Comparison of ENCODE assay signal across 1 cellular context in genomic region chr20:63627129-63627699, GRCh38.
TF ChIP-seq lines count a peak whose summit lies in the region.

No MANE protein-coding gene starts in this region.

TF ChIP-seq in HEK293, 187 proteins besides CTCF, POLR2A, EP300 and RAD21 (continued from another document and continues in another):
- TF ChIP-seq ZNF26 (tag by site-specific recombination; IDR thresholded peaks at IDR 0.05) (no peak), PRDM6 (tag by site-specific recombination; IDR thresholded peaks at IDR 0.05) (no peak), HIC1 (tag by site-specific recombination; IDR thresholded peaks at IDR 0.05) (peak; percentile 81), ZNF426 (tag by site-specific recombination; IDR thresholded peaks at IDR 0.05) (no peak), PRDM1 (tag by site-specific recombination; IDR thresholded peaks at IDR 0.05) (no peak), ZNF350 (tag by site-specific recombination; IDR thresholded peaks at IDR 0.05) (no peak), ZNF645 (tag by site-specific recombination; IDR thresholded peaks at IDR 0.05) (no peak), GLI2 (tag by site-specific recombination; IDR thresholded peaks at IDR 0.05; ENCODE audit: borderline replicate concordance, low read depth) (no peak), ZNF16 (tag by site-specific recombination; IDR thresholded peaks at IDR 0.05; ENCODE audit: low read depth) (no peak), ZBTB20 (tag by site-specific recombination; IDR thresholded peaks at IDR 0.05) (peak; percentile 91), KLF8 (tag by site-specific recombination; IDR thresholded peaks at IDR 0.05) (peak; percentile 88; the same call in 1 of the 2 replicates), ZNF211 (tag by site-specific recombination; IDR thresholded peaks at IDR 0.05; ENCODE audit: low read depth) (no peak), ZBTB17 (tag by site-specific recombination; IDR thresholded peaks at IDR 0.05) (no peak), PRDM4 (tag by site-specific recombination; IDR thresholded peaks at IDR 0.05) (no peak), ZNF354C (tag by site-specific recombination; IDR thresholded peaks at IDR 0.05; ENCODE audit: borderline replicate concordance, low read depth) (no peak), ZNF549 (tag by site-specific recombination; IDR thresholded peaks at IDR 0.05) (no peak), ZNF449 (tag by site-specific recombination; IDR thresholded peaks at IDR 0.05) (peak; percentile 86), SCRT1 (tag by site-specific recombination; IDR thresholded peaks at IDR 0.05; ENCODE audit: borderline replicate concordance) (no peak; the same call in 1 of the 2 replicates), ZBTB26 (tag by site-specific recombination; optimal IDR thresholded peaks at IDR 0.05) (peak; percentile 96), ZNF398 (tag by site-specific recombination; IDR thresholded peaks at IDR 0.05) (no peak), ZNF560 (tag by site-specific recombination; IDR thresholded peaks at IDR 0.05; ENCODE audit: borderline replicate concordance) (no peak), KLF16 (tag by site-specific recombination; IDR thresholded peaks at IDR 0.05) (peak; percentile 89), ZNF776 (tag by site-specific recombination; IDR thresholded peaks at IDR 0.05; ENCODE audit: borderline replicate concordance) (no peak), ZNF121 (tag by site-specific recombination; IDR thresholded peaks at IDR 0.05) (peak; percentile 62), ZBTB11 (tag by site-specific recombination; conservative IDR thresholded peaks at IDR 0.05; ENCODE audit: low read depth) (peak; percentile 81), ZNF366 (tag by site-specific recombination; conservative IDR thresholded peaks at IDR 0.05) (no peak), ZNF529 (tag by site-specific recombination; IDR thresholded peaks at IDR 0.05; ENCODE audit: insufficient replicate concordance) (no peak), ZBTB21 (tag by site-specific recombination; IDR thresholded peaks at IDR 0.05) (no peak), ZBTB7A (tag by site-specific recombination; IDR thresholded peaks at IDR 0.05; ENCODE audit: low read depth) (no peak), ZNF324 (tag by site-specific recombination; IDR thresholded peaks at IDR 0.05) (no peak), ZSCAN30 (tag by site-specific recombination; IDR thresholded peaks at IDR 0.05) (no peak), ZXDB (tag by site-specific recombination; IDR thresholded peaks at IDR 0.05) (peak; percentile 77), ZNF791 (tag by site-specific recombination; IDR thresholded peaks at IDR 0.05) (no peak), RBAK (tag by site-specific recombination; IDR thresholded peaks at IDR 0.05) (no peak), ZNF600 (tag by site-specific recombination; IDR thresholded peaks at IDR 0.05) (peak; percentile 97), ZNF639 (tag by site-specific recombination; IDR thresholded peaks at IDR 0.05) (no peak), BCL11A (tag by site-specific recombination; IDR thresholded peaks at IDR 0.05; ENCODE audit: low read depth) (no peak; the same call in 1 of the 2 replicates), ZNF544 (tag by site-specific recombination; IDR thresholded peaks at IDR 0.05) (no peak)
